In the genomic region with DNA sequence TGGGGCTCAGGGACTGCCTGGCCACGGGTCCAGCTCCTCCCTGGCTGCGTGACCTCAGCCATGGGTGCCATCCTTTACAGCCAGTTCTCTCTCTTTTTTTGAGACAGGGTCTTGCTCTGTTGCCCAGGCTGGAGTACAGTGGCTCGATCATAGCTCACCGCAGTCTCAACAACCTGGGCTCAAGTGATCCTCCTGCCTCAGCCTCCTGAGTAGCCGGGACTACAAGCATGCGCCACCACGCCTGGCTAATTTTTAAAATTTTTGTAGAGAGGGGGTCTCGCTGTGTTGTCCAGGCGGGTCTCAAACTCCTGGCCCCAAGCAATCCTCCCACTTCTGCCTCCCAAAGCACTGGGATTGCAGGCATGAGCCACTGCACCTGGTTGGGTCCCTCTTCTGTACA, we compare ENCODE assay signal across 35 cellular contexts.
"Had no signal": no experiment of that assay in that cellular context is flagged by ENCODE, and none has a peak within 500 bp of the region (broad histone marks: within the 10 kb centered on the region; RNA-seq: fewer than 3 reads in every experiment).

No MANE protein-coding gene starts in this region.

- H3K36me3 ChIP-seq: MG63 had no signal

- H3K9me3 ChIP-seq: MG63 had no signal

- H3K27me3 ChIP-seq: MG63 had no signal

- H3K4me3 ChIP-seq: MG63 had no signal

- DNase-seq: Kasumi-1, MG63, MM.1S, MV-4-11, NCI-H1048, NCI-H1092, NCI-H1092 treated with DMSO at 0.1 percent for 48 hours, NCI-H1105, NCI-H1105 treated with DMSO at 0.1 percent for 48 hours, NCI-H1417, NCI-H1417 treated with DMSO at 0.1 percent for 48 hours, NCI-H1436, NCI-H1436 treated with DMSO at 0.1 percent for 48 hours, NCI-H146, NCI-H1694, NCI-H1694 treated with DMSO at 0.1 percent for 48 hours, NCI-H187, NCI-H187 treated with DMSO at 0.1 percent for 48 hours, NCI-H1930, NCI-H2029, NCI-H2029 treated with DMSO at 0.1 percent for 48 hours, NCI-H2081, NCI-H2081 treated with DMSO at 0.1 percent for 48 hours, NCI-H2107, NCI-H2171, NCI-H2171 treated with DMSO at 0.1 percent for 48 hours, NCI-H2227 treated with DMSO at 0.1 percent for 48 hours, NCI-H226, NCI-H345, NCI-H446, NCI-H446 treated with DMSO at 0.1 percent for 48 hours, NCI-H510A, NCI-H510A treated with DMSO at 0.1 percent for 48 hours, NCI-H524, NCI-H524 treated with DMSO at 0.1 percent for 48 hours had no signal
